In the genomic region with DNA sequence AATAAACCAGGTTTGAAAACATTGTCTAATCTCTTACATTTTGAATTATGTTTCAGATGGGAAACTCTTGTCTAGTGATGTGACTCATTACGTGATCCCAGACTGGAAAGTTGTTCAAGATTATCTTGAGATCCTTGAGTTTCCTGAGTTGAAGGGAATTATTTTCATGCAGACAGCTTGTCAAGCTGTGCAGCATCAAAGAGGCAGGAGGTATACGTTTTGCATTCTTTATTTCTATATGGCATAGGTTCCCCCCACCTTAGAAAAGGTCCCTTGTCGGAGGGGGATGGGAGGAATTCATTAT, we compare ENCODE assay signal across 9 cellular contexts. TPM values are rescaled to one million over a fixed set of nuclear protein-coding genes. Genes with fewer than 3 reads are reported as not detected.
DNase-seq lines count a peak whose midpoint lies in the region; ATAC-seq, FAIRE-seq and TF ChIP-seq lines count a peak whose summit lies in the region.
"Had no signal": no experiment of that assay in that cellular context is flagged by ENCODE, and none has a peak within 500 bp of the region (broad histone marks: within the 10 kb centered on the region; RNA-seq: fewer than 3 reads in every experiment).

No MANE protein-coding gene starts in this region.

- TF ChIP-seq CTCF in AG10803 (conservative IDR thresholded peaks at IDR 0.05; ENCODE audit: low read length): no peak
- TF ChIP-seq CTCF in HFF-Myc (IDR thresholded peaks at IDR 0.05; ENCODE audit: low read depth, low read length, missing control alignments): no peak
- no peak for TF ChIP-seq CTCF in D721Med (IDR thresholded peaks at IDR 0.05; ENCODE audit: insufficient read depth, missing control alignments)

- H3K4me3 ChIP-seq in AG10803 (ENCODE audit: low read length) (peak overlapping the region; percentile 63), HFF-Myc (replicated peaks; ENCODE audit: low read depth, low read length) (peak overlapping the region; percentile 53)

- FAIRE-seq in D721Med (lab: Jason Lieb, UNC): no peak

- DNase-seq in AG10803 (ENCODE audit: low read depth) (no peak), HFF-Myc (ENCODE audit: extremely low read depth, low read depth) (no peak), amniotic epithelial cell (ENCODE audit: low read depth) (peak; percentile 85), myocyte (ENCODE audit: low read depth) (peak; percentile 9), D721Med (ENCODE audit: insufficient read length, low spot score) (no peak), NCI-H2029 (lab: John Stamatoyannopoulos, UW) (no peak)
- DNase-seq: T-helper 9 cell had no signal

- no peak for ATAC-seq in GM18498 (IDR thresholded peaks at IDR 0.05; ENCODE audit: unreplicated experiment)
- no peak for ATAC-seq in GM18511 (IDR thresholded peaks at IDR 0.05; ENCODE audit: unreplicated experiment)

RNA-seq across cellular contexts. Expression of gene DIS3L, which starts 1.5 kb away (rescaled TPM):
- total RNA-seq in myocyte: 27.3 and 28.5 TPM in 2 replicates
- polyA plus RNA-seq in myocyte (2012): 15.0 TPM

RNA-seq across cellular contexts. Expression of gene MEGF11, which starts 41.3 kb away (rescaled TPM):
- total RNA-seq in myocyte: not detected in 2 replicates
- 0.45 TPM for polyA plus RNA-seq in myocyte (2012)

Comparison
In these comparisons a context has a peak if more than half of its experiments do, and no peak if none do; other contexts are left out.
1. DNase-seq: peak in amniotic epithelial cell (single experiment) and myocyte (single experiment); none in AG10803 (single experiment), HFF-Myc (single experiment), D721Med (single experiment) and NCI-H2029 (single experiment).